ENCODE assay signal across 10 cellular contexts in the genomic region with DNA sequence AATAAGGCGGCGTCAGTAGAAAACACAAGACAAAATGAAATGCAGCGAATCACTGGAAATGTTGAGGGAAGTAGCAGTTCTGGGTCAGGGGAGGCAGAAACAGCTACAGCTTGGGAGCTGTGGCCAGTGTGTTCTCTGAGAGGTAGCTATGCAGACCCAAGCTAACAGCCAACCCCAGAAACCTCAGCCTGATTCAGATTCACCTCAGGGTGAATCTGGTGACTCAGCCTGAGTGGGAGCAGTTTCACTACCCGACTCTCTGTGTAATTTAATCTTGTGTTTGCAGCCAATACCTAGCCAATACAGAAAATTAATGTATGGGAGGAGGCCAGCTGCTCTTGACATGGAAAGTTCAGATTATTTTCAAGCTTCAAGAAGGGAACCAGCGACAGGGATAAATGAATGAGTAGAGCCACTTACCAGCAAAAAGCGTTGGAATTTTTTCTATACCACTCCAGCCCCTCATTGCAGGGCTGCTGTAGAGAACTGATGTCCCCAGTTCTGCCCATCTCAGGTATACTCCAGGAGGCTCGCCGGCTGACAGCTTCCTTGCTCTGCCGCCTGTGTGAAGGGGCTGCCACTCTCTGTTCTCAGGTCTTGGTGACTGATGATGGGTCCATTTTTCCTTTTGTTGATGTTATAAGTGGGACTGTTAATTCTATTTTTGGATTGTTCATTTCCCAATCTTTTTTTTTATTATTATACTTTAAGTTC. TPM values are rescaled to one million over a fixed set of nuclear protein-coding genes. Genes with fewer than 3 reads are reported as not detected.
DNase-seq lines count a peak whose midpoint lies in the region; ATAC-seq, FAIRE-seq and TF ChIP-seq lines count a peak whose summit lies in the region.
"Had no signal": no experiment of that assay in that cellular context is flagged by ENCODE, and none has a peak within 500 bp of the region (broad histone marks: within the 10 kb centered on the region; RNA-seq: fewer than 3 reads in every experiment).

No MANE protein-coding gene starts in this region.

- no peak overlapping the region for H3K27ac ChIP-seq in kidney (ENCODE audit: low read depth in 2 of 2, low read length in 2 of 2)

- no peak for ATAC-seq in GM21447 (IDR thresholded peaks at IDR 0.05; ENCODE audit: unreplicated experiment)

- H3K4me3 ChIP-seq in kidney (ENCODE audit: low read length in 2 of 2), result no peak overlapping the region

- no peaks in the 10 kb centered on the region for H3K36me3 Mint-ChIP-seq in activated naive CD4-positive, alpha-beta T cell treated with anti-CD3 and anti-CD28 coated beads, Interleukin-2, amount 10 ng/mL, durations not matched to agents 7 days and 5 days
- H3K36me3 Mint-ChIP-seq in nephron (ENCODE audit: low read depth), result no peaks in the 10 kb centered on the region

- no peaks in the 10 kb centered on the region for H3K9me3 ChIP-seq in kidney (ENCODE audit: control insufficient read depth in 1 of 2, low read length in 2 of 2)

- no peak overlapping the region for H3K9ac ChIP-seq in kidney (ENCODE audit: low read length in 2 of 2)

- H3K4me3 Mint-ChIP-seq in activated naive CD4-positive, alpha-beta T cell treated with anti-CD3 and anti-CD28 coated beads, Interleukin-2, amount 10 ng/mL, durations not matched to agents 7 days and 5 days, result no peak overlapping the region
- no peak overlapping the region for H3K4me3 Mint-ChIP-seq in nephron
- H3K4me3 Mint-ChIP-seq: dendritic cell treated with granulocyte-macrophage colony-stimulating factor and Interleukin-4, amounts not matched to agents 40 ng/mL and 50 ng/mL, for 4 days had no signal

- H3K4me1 Mint-ChIP-seq in activated naive CD4-positive, alpha-beta T cell treated with anti-CD3 and anti-CD28 coated beads, Interleukin-2, amount 10 ng/mL, durations not matched to agents 7 days and 5 days, result no peaks in the 10 kb centered on the region
- peaks cover 15% of the 10 kb centered on the region for H3K4me1 Mint-ChIP-seq in nephron

- H3K9me3 Mint-ChIP-seq in activated naive CD4-positive, alpha-beta T cell treated with anti-CD3 and anti-CD28 coated beads, Interleukin-2, amount 10 ng/mL, durations not matched to agents 7 days and 5 days, result no peaks in the 10 kb centered on the region
- H3K9me3 Mint-ChIP-seq in nephron, result peaks cover 2% of the 10 kb centered on the region
- H3K9me3 Mint-ChIP-seq: dendritic cell treated with granulocyte-macrophage colony-stimulating factor and Interleukin-4, amounts not matched to agents 40 ng/mL and 50 ng/mL, for 4 days had no signal

- CTCF ChIA-PET in activated naive CD4-positive, alpha-beta T cell treated with anti-CD3 and anti-CD28 coated beads, Interleukin-2, amount 10 ng/mL, durations not matched to agents 7 days and 5 days (lab: Charles Lee), result no interaction called here

- no peak for FAIRE-seq in kidney (lab: Jason Lieb, UNC)

- intact Hi-C loops in kidney (cut with DNase I), result no loop called here

- peak; percentile 70 for DNase-seq in GM10266 (ENCODE audit: extremely low spot score)
- DNase-seq in HPDE6-E6E7 (ENCODE audit: extremely low spot score), result peak; percentile 96
- DNase-seq in activated naive CD4-positive, alpha-beta T cell treated with anti-CD3 and anti-CD28 coated beads, Interleukin-2, amount 10 ng/mL, durations not matched to agents 7 days and 5 days, result peak; percentile 23
- DNase-seq in hippocampal formation (lab: John Stamatoyannopoulos, UW), result no peak
- DNase-seq in kidney, result no peak
- DNase-seq in NCI-H187 (lab: John Stamatoyannopoulos, UW), result no peak

- H3K4me1 ChIP-seq in kidney (ENCODE audit: control insufficient read depth in 1 of 2, insufficient read depth in 1 of 2, low read depth in 1 of 2, low read length in 2 of 2), result no peaks in the 10 kb centered on the region

- no peaks in the 10 kb centered on the region for H3K36me3 ChIP-seq in kidney (ENCODE audit: control insufficient read depth in 1 of 2, insufficient read depth in 2 of 2, low read length in 2 of 2)

- H3K27me3 Mint-ChIP-seq in activated naive CD4-positive, alpha-beta T cell treated with anti-CD3 and anti-CD28 coated beads, Interleukin-2, amount 10 ng/mL, durations not matched to agents 7 days and 5 days, result peaks cover 31% of the 10 kb centered on the region
- H3K27me3 Mint-ChIP-seq in nephron (ENCODE audit: low read depth), result peaks cover 10% of the 10 kb centered on the region

- H3K27ac Mint-ChIP-seq in activated naive CD4-positive, alpha-beta T cell treated with anti-CD3 and anti-CD28 coated beads, Interleukin-2, amount 10 ng/mL, durations not matched to agents 7 days and 5 days, result no peak overlapping the region
- peak overlapping the region in 2 of 3 experiments; percentile 26 to 71 for H3K27ac Mint-ChIP-seq in nephron
- H3K27ac Mint-ChIP-seq: dendritic cell treated with granulocyte-macrophage colony-stimulating factor and Interleukin-4, amounts not matched to agents 40 ng/mL and 50 ng/mL, for 4 days had no signal

- TF ChIP-seq CTCF in GM10266 (IDR thresholded peaks at IDR 0.05; ENCODE audit: control insufficient read depth, insufficient read depth, low read depth, missing control alignments), result no peak
- TF ChIP-seq CTCF in nephron (IDR thresholded peaks at IDR 0.05; ENCODE audit: unreplicated experiment in 3 of 3), result no peak
- TF ChIP-seq CTCF in kidney (IDR thresholded peaks at IDR 0.05; ENCODE audit: borderline replicate concordance, extremely low read depth, insufficient read depth), result no peak

RNA-seq across cellular contexts. Expression of gene IGFL3, which starts 8.9 kb away (rescaled TPM):
- not detected for total RNA-seq in kidney
- polyA plus RNA-seq in kidney (ENCODE audit: insufficient read depth, low read depth, low replicate concordance), result not detected
- total RNA-seq: subcutaneous adipose tissue had no signal

RNA-seq across cellular contexts. Expression of gene IGFL2, which starts 32.5 kb away (rescaled TPM):
- not detected for total RNA-seq in kidney
- not detected for polyA plus RNA-seq in kidney (ENCODE audit: insufficient read depth, low read depth, low replicate concordance)
- total RNA-seq: subcutaneous adipose tissue had no signal

Comparison
In these comparisons a context has a peak if more than half of its experiments do, and no peak if none do; other contexts are left out.
1. DNase-seq: peak in GM10266 (single experiment), HPDE6-E6E7 (single experiment) and activated naive CD4-positive, alpha-beta T cell treated with anti-CD3 and anti-CD28 coated beads, Interleukin-2, amount 10 ng/mL, durations not matched to agents 7 days and 5 days (single experiment); none in hippocampal formation (0 of 2), kidney (single experiment) and NCI-H187 (0 of 2).